Comparison of ENCODE assay signal across 19 cellular contexts in genomic region chr1:115228191-115228590, GRCh38.
DNase-seq lines count a peak whose midpoint lies in the region; ATAC-seq, FAIRE-seq and TF ChIP-seq lines count a peak whose summit lies in the region.
"Had no signal": no experiment of that assay in that cellular context is flagged by ENCODE, and none has a peak within 500 bp of the region (broad histone marks: within the 10 kb centered on the region; RNA-seq: fewer than 3 reads in every experiment).

No MANE protein-coding gene starts in this region.

- H3K27ac ChIP-seq in A549, result peak overlapping the region in 1 of 2 experiments; percentile 37; a peak in 1 of 6 replicates
- peak overlapping the region; percentile 35; the same call in 1 of the 2 replicates for H3K27ac ChIP-seq in GM23248
- 0 out of 2 replicates have a peak overlapping the region, but pooled peaks have one; percentile 32 for H3K27ac ChIP-seq in VCaP
- H3K27ac ChIP-seq in ovary, result no peak overlapping the region
- no peak overlapping the region for H3K27ac ChIP-seq in psoas muscle
- H3K27ac ChIP-seq: 22Rv1 had no signal

- no peaks in the 10 kb centered on the region for H3K79me2 ChIP-seq in GM23248 (ENCODE audit: insufficient read depth)

- no peak overlapping the region for H2AFZ ChIP-seq in GM23248

- WGBS in A549 (ENCODE audit: missing lambda C conversion rate), result 29% methylated on average over 4 of the region's 4 CpGs
- 94 to 96% methylated on average over 4 of the region's 4 CpGs for WGBS in GM23248 (ENCODE audit: low coverage in 1 of 2, low lambda C conversion rate in 2 of 2, missing lambda C conversion rate in 2 of 2), 2 experiments
- 90 to 93% (median 92%) methylated on average over 4 of the region's 4 CpGs for WGBS in ovary, 3 donors
- 84 to 92% (median 87%) methylated on average over 4 of the region's 4 CpGs for WGBS in psoas muscle, 3 donors

- POLR2A ChIA-PET in A549 (lab: Yijun Ruan, JAX), result no interaction called here

- TF ChIP-seq POLR2A in A549 (IDR thresholded peaks at IDR 0.05; ENCODE audit: low read length) (no peak), ovary (IDR thresholded peaks at IDR 0.05) (no peak)

- H3K36me3 Mint-ChIP-seq in nephron progenitor cell (ENCODE audit: low read depth), result no peaks in the 10 kb centered on the region

- H3K4me3 ChIP-seq in A549 (no peak overlapping the region), GM23248 (no peak overlapping the region), ovary (no peak overlapping the region), psoas muscle (no peak overlapping the region)
- H3K4me3 ChIP-seq: HAP-1 had no signal

- no peaks in the 10 kb centered on the region for H3K4me1 Mint-ChIP-seq in stimulated activated naive CD8-positive, alpha-beta T cell treated with anti-CD3 and anti-CD28 coated beads, Interleukin-15, amount 100 ng/mL, for 72 hours
- peaks cover 24% of the 10 kb centered on the region for H3K4me1 Mint-ChIP-seq in nephron progenitor cell
- H3K4me1 Mint-ChIP-seq: B cell had no signal

- TF ChIP-seq RAD21 in A549 (conservative IDR thresholded peaks at IDR 0.05 in 1 of 2, IDR thresholded peaks at IDR 0.05 in 1 of 2), result no peak

- no peaks in the 10 kb centered on the region for H3K27me3 ChIP-seq in GM23248 (replicated peaks; ENCODE audit: insufficient read depth)
- no peaks in the 10 kb centered on the region for H3K27me3 ChIP-seq in ovary
- H3K27me3 ChIP-seq in psoas muscle (ENCODE audit: insufficient read depth in 3 of 3, low read length in 2 of 3), result no peaks in the 10 kb centered on the region

- H3F3A ChIP-seq in GM23248 (ENCODE audit: insufficient read depth), result peaks cover 9% of the 10 kb centered on the region; the same call in 1 of the 2 replicates

- peaks cover 7% of the 10 kb centered on the region for H3K27me3 Mint-ChIP-seq in stimulated activated naive CD8-positive, alpha-beta T cell treated with anti-CD3 and anti-CD28 coated beads, Interleukin-15, amount 100 ng/mL, for 72 hours
- peaks cover 5% of the 10 kb centered on the region for H3K27me3 Mint-ChIP-seq in nephron progenitor cell (ENCODE audit: low read depth, poor library complexity)
- H3K27me3 Mint-ChIP-seq: B cell had no signal

- TF ChIP-seq CTCF in A549 (IDR thresholded peaks at IDR 0.05), result no peak
- no peak for TF ChIP-seq CTCF in VCaP (conservative IDR thresholded peaks at IDR 0.05)
- no peak for TF ChIP-seq CTCF in ovary (IDR thresholded peaks at IDR 0.05)
- no peak for TF ChIP-seq CTCF in nephron progenitor cell (IDR thresholded peaks at IDR 0.05)
- TF ChIP-seq CTCF in psoas muscle (IDR thresholded peaks at IDR 0.05), result no peak

- H3K4me1 ChIP-seq in A549 (peaks cover 22% of the 10 kb centered on the region), GM23248 (ENCODE audit: insufficient read depth) (peaks cover 13% of the 10 kb centered on the region; the same call in 1 of the 2 replicates), ovary (ENCODE audit: insufficient read depth) (no peaks in the 10 kb centered on the region), psoas muscle (no peaks in the 10 kb centered on the region)
- H3K4me1 ChIP-seq: HAP-1 had no signal

- H3K36me3 ChIP-seq in GM23248 (ENCODE audit: low read depth) (no peaks in the 10 kb centered on the region), ovary (no peaks in the 10 kb centered on the region), psoas muscle (ENCODE audit: insufficient read depth in 1 of 2, low read depth in 1 of 2) (no peaks in the 10 kb centered on the region)
- H3K36me3 ChIP-seq: HAP-1 had no signal

- in situ Hi-C loops in GM23248 (cut with MboI), result no loop called here

- H3K9ac ChIP-seq in GM23248, result no peak overlapping the region

- H3K4me3 Mint-ChIP-seq in stimulated activated naive CD8-positive, alpha-beta T cell treated with anti-CD3 and anti-CD28 coated beads, Interleukin-15, amount 100 ng/mL, for 72 hours, result no peak overlapping the region
- no peak overlapping the region for H3K4me3 Mint-ChIP-seq in nephron progenitor cell
- H3K4me3 Mint-ChIP-seq: B cell; CD4-positive, alpha-beta T cell; HFFc6 had no signal

- no peaks in the 10 kb centered on the region for H3K9me2 ChIP-seq in GM23248 (ENCODE audit: insufficient read depth)

- H3K4me2 ChIP-seq in A549 (peak overlapping the region; percentile 14; the same call in 2 of the 3 replicates), GM23248 (ENCODE audit: unreplicated experiment) (peak overlapping the region; percentile 35)

- intact Hi-C loops in ovary (cut with DNase I) (no loop called here), psoas muscle (cut with DNase I) (no loop called here)

- no peaks in the 10 kb centered on the region for H3K9me3 Mint-ChIP-seq in stimulated activated naive CD8-positive, alpha-beta T cell treated with anti-CD3 and anti-CD28 coated beads, Interleukin-15, amount 100 ng/mL, for 72 hours
- no peaks in the 10 kb centered on the region for H3K9me3 Mint-ChIP-seq in nephron progenitor cell
- H3K9me3 Mint-ChIP-seq: CD4-positive, alpha-beta T cell; HFFc6 had no signal

- CTCF ChIA-PET in A549 (lab: Yijun Ruan, JAX), result interaction anchor here (0.5 to 1.2 kb wide), 2 partner anchors 23 to 151 kb away, joined by 3 to 5 read pairs; no protein-coding TSS in a partner anchor

- H3K27ac Mint-ChIP-seq in stimulated activated naive CD8-positive, alpha-beta T cell treated with anti-CD3 and anti-CD28 coated beads, Interleukin-15, amount 100 ng/mL, for 72 hours, result no peak overlapping the region
- H3K27ac Mint-ChIP-seq in nephron progenitor cell, result no peak overlapping the region
- H3K27ac Mint-ChIP-seq: B cell; CD4-positive, alpha-beta T cell; HFFc6 had no signal

- no peak for DNase-seq in A549 (ENCODE audit: low read depth in 1 of 2, low spot score in 1 of 2)
- DNase-seq in GM23248, result no peak
- peak; percentile 57 for DNase-seq in kidney tubule cell (ENCODE audit: low spot score)
- DNase-seq in ovary, result no peak
- no peak for DNase-seq in stimulated activated naive CD8-positive, alpha-beta T cell treated with anti-CD3 and anti-CD28 coated beads, Interleukin-15, amount 100 ng/mL, for 72 hours
- no peak for DNase-seq in nephron progenitor cell
- no peak for DNase-seq in psoas muscle
- DNase-seq: ACHN; C1 segment of cervical spinal cord; Calu3; CD4-positive, alpha-beta T cell; GDM1 had no signal

- no peaks in the 10 kb centered on the region for H4K20me1 ChIP-seq in GM23248 (ENCODE audit: insufficient read depth)

- TF ChIP-seq EP300 in A549 (IDR thresholded peaks at IDR 0.05) (no peak), ovary (IDR thresholded peaks at IDR 0.05) (no peak)

- H3K9me3 ChIP-seq in A549, result no peaks in the 10 kb centered on the region
- H3K9me3 ChIP-seq in GM23248 (ENCODE audit: low read depth), result no peaks in the 10 kb centered on the region
- H3K9me3 ChIP-seq in ovary, result no peaks in the 10 kb centered on the region
- no peaks in the 10 kb centered on the region for H3K9me3 ChIP-seq in psoas muscle
- H3K9me3 ChIP-seq: HAP-1 had no signal

- ATAC-seq in A549 (no peak), psoas muscle (no peak)
- no peak for ATAC-seq in stimulated activated naive CD8-positive, alpha-beta T cell treated with anti-CD3 and anti-CD28 coated beads, Interleukin-15, amount 100 ng/mL, for 72 hours

- FAIRE-seq in A549 (lab: Jason Lieb, UNC), result no peak
- FAIRE-seq: GM12892, H1 had no signal

TF ChIP-seq in A549, 52 proteins besides CTCF, POLR2A, EP300 and RAD21 (continues in another document):
- TF ChIP-seq ELK1 (IDR thresholded peaks at IDR 0.05; ENCODE audit: low read depth, low read length) (no peak), BHLHE40 (IDR thresholded peaks at IDR 0.05; ENCODE audit: low read depth, low read length) (no peak), NR3C1 (IDR thresholded peaks at IDR 0.05) (no peak), FOSB (CRISPR knock-in tag; IDR thresholded peaks at IDR 0.05) (no peak), HMGXB4 (CRISPR knock-in tag; IDR thresholded peaks at IDR 0.05; ENCODE audit: borderline replicate concordance) (no peak), FOXS1 (CRISPR knock-in tag; IDR thresholded peaks at IDR 0.05) (no peak), NPAS2 (CRISPR knock-in tag; IDR thresholded peaks at IDR 0.05; ENCODE audit: borderline replicate concordance) (no peak), EHF (CRISPR knock-in tag; IDR thresholded peaks at IDR 0.05) (no peak), HOXA7 (CRISPR knock-in tag; IDR thresholded peaks at IDR 0.05) (no peak), GATA3 (IDR thresholded peaks at IDR 0.05; ENCODE audit: borderline replicate concordance) (no peak), RNF2 (IDR thresholded peaks at IDR 0.05; ENCODE audit: borderline replicate concordance, low read depth) (no peak), HDAC2 (IDR thresholded peaks at IDR 0.05) (no peak), MAZ (IDR thresholded peaks at IDR 0.05; ENCODE audit: borderline replicate concordance, low read depth, low read length) (no peak), ATOH8 (CRISPR knock-in tag; IDR thresholded peaks at IDR 0.05; ENCODE audit: low read depth) (no peak), HOXB13 (CRISPR knock-in tag; IDR thresholded peaks at IDR 0.05; ENCODE audit: low read depth) (no peak)

Comparison
In these comparisons a context has a peak if more than half of its experiments do, and no peak if none do; other contexts are left out.
1. H3K27ac ChIP-seq: peak in GM23248 (single experiment) and VCaP (single experiment); none in ovary (0 of 2) and psoas muscle (single experiment).